In genomic region chr15:63576441-63576840, GRCh38 we compare ENCODE assay signal across 1 cellular context.
TF ChIP-seq lines count a peak whose summit lies in the region.

No MANE protein-coding gene starts in this region.

TF ChIP-seq in K562, 482 proteins besides CTCF, POLR2A, EP300 and RAD21:
- no peak for TF ChIP-seq ZFP1 (CRISPR knock-in tag; IDR thresholded peaks at IDR 0.05)
- no peak for TF ChIP-seq ILF3 (IDR thresholded peaks at IDR 0.05; ENCODE audit: borderline replicate concordance)
- no peak for TF ChIP-seq SAP30 (IDR thresholded peaks at IDR 0.05; ENCODE audit: borderline replicate concordance, insufficient read depth, low read depth, low read length, poor library complexity, severe bottlenecking)
- no peak for TF ChIP-seq TFAP4 (CRISPR knock-in tag; IDR thresholded peaks at IDR 0.05; ENCODE audit: borderline replicate concordance)
- TF ChIP-seq ELF4 (CRISPR knock-in tag; IDR thresholded peaks at IDR 0.05), result no peak
- no peak for TF ChIP-seq DDX20 (tag; IDR thresholded peaks at IDR 0.05; ENCODE audit: low read depth)
- TF ChIP-seq CBX5 (IDR thresholded peaks at IDR 0.05; ENCODE audit: borderline replicate concordance, low read depth), result no peak
- TF ChIP-seq PRDM10 (IDR thresholded peaks at IDR 0.05; ENCODE audit: partially characterized antibody), result no peak
- no peak for TF ChIP-seq HDAC1 (IDR thresholded peaks at IDR 0.05)
- TF ChIP-seq HMBOX1 (IDR thresholded peaks at IDR 0.05), result no peak
- no peak for TF ChIP-seq SIN3A (IDR thresholded peaks at IDR 0.05; ENCODE audit: borderline replicate concordance in 2 of 2, control insufficient read depth in 1 of 2, low read depth in 2 of 2, low read length in 2 of 2)
- no peak for TF ChIP-seq ARID2 (IDR thresholded peaks at IDR 0.05)
- TF ChIP-seq ZNF592 (IDR thresholded peaks at IDR 0.05), result no peak
- no peak for TF ChIP-seq ZFP91 (CRISPR knock-in tag; IDR thresholded peaks at IDR 0.05)
- no peak for TF ChIP-seq PHTF2 (CRISPR knock-in tag; IDR thresholded peaks at IDR 0.05)
- no peak for TF ChIP-seq E2F3 (CRISPR knock-in tag; IDR thresholded peaks at IDR 0.05)
- no peak for TF ChIP-seq JUNB (CRISPR knock-in tag; conservative IDR thresholded peaks at IDR 0.05)
